8 cellular contexts compared by ENCODE assay signal in genomic region chr5:10987881-10988504, GRCh38.
DNase-seq lines count a peak whose midpoint lies in the region; ATAC-seq lines count a peak whose summit lies in the region.

No MANE protein-coding gene starts in this region.

- DNase-seq in NCI-H345 (lab: John Stamatoyannopoulos, UW) (peak; percentile 1), NCI-H345 treated with DMSO at 0.1 percent for 48 hours (lab: John Stamatoyannopoulos, UW; ENCODE audit: unreplicated experiment) (no peak), NCI-H1694 treated with DMSO at 0.1 percent for 48 hours (lab: John Stamatoyannopoulos, UW) (peak; percentile 74), naive B cell (peak; percentile 5)
- peak; percentile 88 for DNase-seq in activated CD4-positive, alpha-beta T cell treated with anti-CD3 and anti-CD28 coated beads, Interleukin-2, amount 10 ng/mL, durations not matched to agents 24 days and 14 days
- DNase-seq in effector CD4-positive, alpha-beta T cell = peak; percentile 15
- DNase-seq in stimulated activated naive CD8-positive, alpha-beta T cell treated with anti-CD3 and anti-CD28 coated beads, Interleukin-15, amount 100 ng/mL, for 72 hours = peak; percentile 69 to 73

- ATAC-seq in HG02763 (IDR thresholded peaks at IDR 0.05; ENCODE audit: unreplicated experiment) (peak; percentile 84), naive B cell (ENCODE audit: low read depth in 2 of 2) (no peak)
- peak; percentile 81 for ATAC-seq in stimulated activated naive CD8-positive, alpha-beta T cell treated with anti-CD3 and anti-CD28 coated beads, Interleukin-15, amount 100 ng/mL, for 72 hours

- no peaks in the 10 kb centered on the region for H3K36me3 Mint-ChIP-seq in activated CD4-positive, alpha-beta T cell treated with anti-CD3 and anti-CD28 coated beads, Interleukin-2, amount 10 ng/mL, durations not matched to agents 24 days and 14 days (ENCODE audit: low read depth)
- H3K36me3 Mint-ChIP-seq in naive B cell = no peaks in the 10 kb centered on the region

- H3K9me3 Mint-ChIP-seq in activated CD4-positive, alpha-beta T cell treated with anti-CD3 and anti-CD28 coated beads, Interleukin-2, amount 10 ng/mL, durations not matched to agents 24 days and 14 days = no peaks in the 10 kb centered on the region
- H3K9me3 Mint-ChIP-seq in naive B cell = peaks cover 0 to 2% (median 0%) of the 10 kb centered on the region in 7 donors
- no peaks in the 10 kb centered on the region for H3K9me3 Mint-ChIP-seq in stimulated activated naive CD8-positive, alpha-beta T cell treated with anti-CD3 and anti-CD28 coated beads, Interleukin-15, amount 100 ng/mL, for 72 hours

- no peak overlapping the region for H3K4me3 Mint-ChIP-seq in activated CD4-positive, alpha-beta T cell treated with anti-CD3 and anti-CD28 coated beads, Interleukin-2, amount 10 ng/mL, durations not matched to agents 24 days and 14 days
- peak overlapping the region in 2 of 8 donors; percentile 36 to 48 for H3K4me3 Mint-ChIP-seq in naive B cell
- peak overlapping the region; percentile 34 to 48 for H3K4me3 Mint-ChIP-seq in stimulated activated naive CD8-positive, alpha-beta T cell treated with anti-CD3 and anti-CD28 coated beads, Interleukin-15, amount 100 ng/mL, for 72 hours

- no peak overlapping the region for H3K27ac Mint-ChIP-seq in activated CD4-positive, alpha-beta T cell treated with anti-CD3 and anti-CD28 coated beads, Interleukin-2, amount 10 ng/mL, durations not matched to agents 24 days and 14 days
- H3K27ac Mint-ChIP-seq in naive B cell = no peak overlapping the region
- no peak overlapping the region for H3K27ac Mint-ChIP-seq in stimulated activated naive CD8-positive, alpha-beta T cell treated with anti-CD3 and anti-CD28 coated beads, Interleukin-15, amount 100 ng/mL, for 72 hours

- H3K27me3 Mint-ChIP-seq in activated CD4-positive, alpha-beta T cell treated with anti-CD3 and anti-CD28 coated beads, Interleukin-2, amount 10 ng/mL, durations not matched to agents 24 days and 14 days = peaks cover 4% of the 10 kb centered on the region
- peaks cover 22 to 37% (median 37%) of the 10 kb centered on the region in 3 donors for H3K27me3 Mint-ChIP-seq in naive B cell
- H3K27me3 Mint-ChIP-seq in stimulated activated naive CD8-positive, alpha-beta T cell treated with anti-CD3 and anti-CD28 coated beads, Interleukin-15, amount 100 ng/mL, for 72 hours = peaks cover 35% of the 10 kb centered on the region

- intact Hi-C loops in activated CD4-positive, alpha-beta T cell treated with anti-CD3 and anti-CD28 coated beads, Interleukin-2, amount 10 ng/mL, durations not matched to agents 24 days and 14 days (cut with micrococcal nuclease) = no loop called here

- H3K4me1 Mint-ChIP-seq in activated CD4-positive, alpha-beta T cell treated with anti-CD3 and anti-CD28 coated beads, Interleukin-2, amount 10 ng/mL, durations not matched to agents 24 days and 14 days = peaks cover 7% of the 10 kb centered on the region
- peaks cover 5 to 12% (median 10%) of the 10 kb centered on the region in 3 donors for H3K4me1 Mint-ChIP-seq in naive B cell
- H3K4me1 Mint-ChIP-seq in stimulated activated naive CD8-positive, alpha-beta T cell treated with anti-CD3 and anti-CD28 coated beads, Interleukin-15, amount 100 ng/mL, for 72 hours = peaks cover 12% of the 10 kb centered on the region

Comparison
In these comparisons a context has a peak if more than half of its experiments do, and no peak if none do; other contexts are left out.
1. ATAC-seq: peak in HG02763 (single experiment) and stimulated activated naive CD8-positive, alpha-beta T cell treated with anti-CD3 and anti-CD28 coated beads, Interleukin-15, amount 100 ng/mL, for 72 hours (single experiment); none in naive B cell (0 of 2).